ENCODE assay signal across 1 cellular context in the genomic region with DNA sequence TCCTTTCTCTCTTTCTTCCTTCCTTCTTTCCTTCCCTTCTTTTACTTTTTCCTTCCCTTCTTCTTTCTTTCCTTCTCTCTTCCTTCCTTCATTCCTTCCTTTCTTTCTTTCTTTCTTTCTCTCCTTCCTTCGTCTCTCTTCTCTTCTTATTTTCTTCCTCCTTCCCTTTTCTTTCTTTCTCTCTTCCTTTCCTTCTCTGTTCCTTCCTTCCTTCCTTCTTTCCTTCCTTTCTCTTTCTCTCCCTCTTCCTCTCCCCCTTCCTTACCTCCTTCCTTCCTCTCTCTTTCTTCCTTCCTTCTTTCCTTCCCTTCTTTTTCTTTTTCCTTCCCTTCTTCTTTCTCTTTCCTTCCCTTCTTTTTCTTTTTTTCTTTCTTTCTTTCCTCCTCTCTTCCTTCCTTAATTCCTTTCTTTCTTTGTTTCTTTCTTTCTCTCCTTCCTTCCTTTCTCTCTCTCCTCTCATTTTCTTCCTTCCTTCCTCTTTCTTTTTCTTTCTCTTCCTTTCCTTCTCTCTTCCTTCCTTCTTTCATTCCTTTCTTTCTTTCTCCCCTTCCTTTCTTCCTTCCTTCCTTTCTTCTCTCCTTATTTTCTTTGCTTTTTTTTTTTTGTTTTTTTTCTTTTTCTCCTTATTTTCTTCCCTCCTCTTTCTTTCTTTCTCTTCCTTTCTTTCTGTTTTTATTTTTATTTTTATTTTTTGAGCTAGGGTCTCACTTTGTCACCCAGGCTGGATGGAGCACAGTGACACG.
A peak's percentile ranks its signal among the peaks of the same experiment; 100 is the strongest.
TF ChIP-seq lines count a peak whose summit lies in the region.

No MANE protein-coding gene starts in this region.

TF ChIP-seq in HepG2, 621 proteins besides CTCF, POLR2A, EP300 and RAD21:
- TF ChIP-seq, protein P1, sequence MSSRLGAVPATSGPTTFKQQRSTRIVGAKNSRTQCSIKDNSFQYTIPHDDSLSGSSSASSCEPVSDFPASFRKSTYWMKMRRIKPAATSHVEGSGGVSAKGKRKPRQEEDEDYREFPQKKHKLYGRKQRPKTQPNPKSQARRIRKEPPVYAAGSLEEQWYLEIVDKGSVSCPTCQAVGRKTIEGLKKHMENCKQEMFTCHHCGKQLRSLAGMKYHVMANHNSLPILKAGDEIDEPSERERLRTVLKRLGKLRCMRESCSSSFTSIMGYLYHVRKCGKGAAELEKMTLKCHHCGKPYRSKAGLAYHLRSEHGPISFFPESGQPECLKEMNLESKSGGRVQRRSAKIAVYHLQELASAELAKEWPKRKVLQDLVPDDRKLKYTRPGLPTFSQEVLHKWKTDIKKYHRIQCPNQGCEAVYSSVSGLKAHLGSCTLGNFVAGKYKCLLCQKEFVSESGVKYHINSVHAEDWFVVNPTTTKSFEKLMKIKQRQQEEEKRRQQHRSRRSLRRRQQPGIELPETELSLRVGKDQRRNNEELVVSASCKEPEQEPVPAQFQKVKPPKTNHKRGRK (CRISPR knock-in tag; IDR thresholded peaks at IDR 0.05): peak; percentile 95
- 0 out of 2 replicates have a peak, but pooled peaks have one; percentile 10 for TF ChIP-seq ATF7 (IDR thresholded peaks at IDR 0.05)
- no peak for TF ChIP-seq ATF7 (CRISPR knock-in tag; IDR thresholded peaks at IDR 0.05)
- TF ChIP-seq, protein P2, sequence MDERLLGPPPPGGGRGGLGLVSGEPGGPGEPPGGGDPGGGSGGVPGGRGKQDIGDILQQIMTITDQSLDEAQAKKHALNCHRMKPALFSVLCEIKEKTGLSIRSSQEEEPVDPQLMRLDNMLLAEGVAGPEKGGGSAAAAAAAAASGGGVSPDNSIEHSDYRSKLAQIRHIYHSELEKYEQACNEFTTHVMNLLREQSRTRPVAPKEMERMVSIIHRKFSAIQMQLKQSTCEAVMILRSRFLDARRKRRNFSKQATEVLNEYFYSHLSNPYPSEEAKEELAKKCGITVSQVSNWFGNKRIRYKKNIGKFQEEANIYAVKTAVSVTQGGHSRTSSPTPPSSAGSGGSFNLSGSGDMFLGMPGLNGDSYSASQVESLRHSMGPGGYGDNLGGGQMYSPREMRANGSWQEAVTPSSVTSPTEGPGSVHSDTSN (CRISPR knock-in tag; IDR thresholded peaks at IDR 0.05): no peak
- TF ChIP-seq, protein P3, sequence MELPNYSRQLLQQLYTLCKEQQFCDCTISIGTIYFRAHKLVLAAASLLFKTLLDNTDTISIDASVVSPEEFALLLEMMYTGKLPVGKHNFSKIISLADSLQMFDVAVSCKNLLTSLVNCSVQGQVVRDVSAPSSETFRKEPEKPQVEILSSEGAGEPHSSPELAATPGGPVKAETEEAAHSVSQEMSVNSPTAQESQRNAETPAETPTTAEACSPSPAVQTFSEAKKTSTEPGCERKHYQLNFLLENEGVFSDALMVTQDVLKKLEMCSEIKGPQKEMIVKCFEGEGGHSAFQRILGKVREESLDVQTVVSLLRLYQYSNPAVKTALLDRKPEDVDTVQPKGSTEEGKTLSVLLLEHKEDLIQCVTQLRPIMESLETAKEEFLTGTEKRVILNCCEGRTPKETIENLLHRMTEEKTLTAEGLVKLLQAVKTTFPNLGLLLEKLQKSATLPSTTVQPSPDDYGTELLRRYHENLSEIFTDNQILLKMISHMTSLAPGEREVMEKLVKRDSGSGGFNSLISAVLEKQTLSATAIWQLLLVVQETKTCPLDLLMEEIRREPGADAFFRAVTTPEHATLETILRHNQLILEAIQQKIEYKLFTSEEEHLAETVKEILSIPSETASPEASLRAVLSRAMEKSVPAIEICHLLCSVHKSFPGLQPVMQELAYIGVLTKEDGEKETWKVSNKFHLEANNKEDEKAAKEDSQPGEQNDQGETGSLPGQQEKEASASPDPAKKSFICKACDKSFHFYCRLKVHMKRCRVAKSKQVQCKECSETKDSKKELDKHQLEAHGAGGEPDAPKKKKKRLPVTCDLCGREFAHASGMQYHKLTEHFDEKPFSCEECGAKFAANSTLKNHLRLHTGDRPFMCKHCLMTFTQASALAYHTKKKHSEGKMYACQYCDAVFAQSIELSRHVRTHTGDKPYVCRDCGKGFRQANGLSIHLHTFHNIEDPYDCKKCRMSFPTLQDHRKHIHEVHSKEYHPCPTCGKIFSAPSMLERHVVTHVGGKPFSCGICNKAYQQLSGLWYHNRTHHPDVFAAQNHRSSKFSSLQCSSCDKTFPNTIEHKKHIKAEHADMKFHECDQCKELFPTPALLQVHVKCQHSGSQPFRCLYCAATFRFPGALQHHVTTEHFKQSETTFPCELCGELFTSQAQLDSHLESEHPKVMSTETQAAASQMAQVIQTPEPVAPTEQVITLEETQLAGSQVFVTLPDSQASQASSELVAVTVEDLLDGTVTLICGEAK (IDR thresholded peaks at IDR 0.05): 0 out of 2 replicates have a peak, but pooled peaks have one; percentile 11
- TF ChIP-seq, protein P3 (CRISPR knock-in tag; IDR thresholded peaks at IDR 0.05): no peak
- TF ChIP-seq ZNF232 (CRISPR knock-in tag; IDR thresholded peaks at IDR 0.05; ENCODE audit: borderline replicate concordance): no peak
- 0 out of 2 replicates have a peak, but pooled peaks have one; percentile 45 for TF ChIP-seq NONO (IDR thresholded peaks at IDR 0.05)
- no peak for TF ChIP-seq NONO (CRISPR knock-in tag; conservative IDR thresholded peaks at IDR 0.05)
TF ChIP-seq in HepG2: peak in this region for 4.
